In the genomic region with DNA sequence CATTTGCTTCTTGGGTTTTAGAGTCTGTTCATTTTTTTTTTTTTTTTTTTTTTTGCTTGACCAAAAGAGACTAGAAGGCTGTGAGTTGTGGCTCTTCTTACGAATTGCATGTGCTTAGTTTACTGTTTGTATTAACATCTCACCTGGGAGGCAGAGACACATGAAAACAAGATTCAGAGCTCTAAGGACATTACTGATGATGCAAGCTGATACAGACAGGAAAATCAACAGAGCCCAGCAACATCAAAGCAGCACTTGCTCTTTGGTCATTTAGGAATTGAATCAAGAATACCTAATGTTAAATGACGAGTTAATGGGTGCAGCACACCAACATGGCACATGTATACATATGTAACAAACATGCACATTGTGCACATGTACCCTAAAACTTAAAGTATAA, we compare ENCODE assay signal across 33 cellular contexts. TPM values are rescaled to one million over a fixed set of nuclear protein-coding genes. Genes with fewer than 3 reads are reported as not detected.
"Had no signal": no experiment of that assay in that cellular context is flagged by ENCODE, and none has a peak within 500 bp of the region (broad histone marks: within the 10 kb centered on the region; RNA-seq: fewer than 3 reads in every experiment).

No MANE protein-coding gene starts in this region.

- H3K9me3 Mint-ChIP-seq: stimulated activated naive CD8-positive, alpha-beta T cell treated with anti-CD3 and anti-CD28 coated beads, Interleukin-15, Interleukin-2, amounts not matched to agents 100 ng/mL and 50 ng/mL, for 24 hours had no signal

- H3K27ac ChIP-seq: left ventricle myocardium inferior, pancreas, prostate gland, sigmoid colon, spleen, suprapubic skin, thoracic aorta, tibial artery, upper lobe of right lung had no signal

- H3K36me3 ChIP-seq: left ventricle myocardium inferior, pancreas, prostate gland, sigmoid colon, spleen, suprapubic skin, thoracic aorta, tibial artery, upper lobe of right lung had no signal

- H3K27me3 Mint-ChIP-seq: naive thymus-derived CD4-positive, alpha-beta T cell; natural killer cell treated with Interleukin-12 subunit alpha and Interleukin-12 subunit beta and Interleukin-15 and Interleukin-18, amount 100 ng/mL, for 72 hours; stimulated activated naive CD8-positive, alpha-beta T cell treated with anti-CD3 and anti-CD28 coated beads, Interleukin-15, Interleukin-2, amounts not matched to agents 100 ng/mL and 50 ng/mL, for 24 hours had no signal

- H3K4me1 ChIP-seq: left ventricle myocardium inferior, pancreas, prostate gland, sigmoid colon, spleen, suprapubic skin, upper lobe of right lung had no signal

- H3K4me1 Mint-ChIP-seq: immature natural killer cell; naive thymus-derived CD4-positive, alpha-beta T cell; stimulated activated effector memory CD8-positive, alpha-beta T cell treated with anti-CD3 and anti-CD28 coated beads, Interleukin-12 subunit alpha, Interleukin-12 subunit beta, amount 100 ng/mL, for 72 hours had no signal

- DNase-seq: hypothalamus; immature natural killer cell; kidney; left colon; left ventricle myocardium inferior; midbrain; mucosa of descending colon; naive thymus-derived CD4-positive, alpha-beta T cell; nucleus accumbens; pancreas; posterior cingulate gyrus; retina; right cardiac atrium; sigmoid colon; small intestine; spleen; stimulated activated CD4-positive, alpha-beta T cell treated with anti-CD3 and anti-CD28 coated beads, Interleukin-4, amount 100 ng/mL, for 24 hours; stimulated activated naive CD4-positive, alpha-beta T cell; tibial artery; trophoblast cell; upper lobe of right lung had no signal

- H3K4me3 ChIP-seq: left ventricle myocardium inferior, lung, mucosa of descending colon, pancreas, prostate gland, sigmoid colon, spleen, suprapubic skin, thoracic aorta, tibial artery, upper lobe of right lung had no signal

- H3K27me3 ChIP-seq: pancreas, sigmoid colon, spleen, suprapubic skin, tibial artery, upper lobe of right lung had no signal

- H3K27ac Mint-ChIP-seq: immature natural killer cell; naive thymus-derived CD4-positive, alpha-beta T cell; natural killer cell treated with Interleukin-12 subunit alpha and Interleukin-12 subunit beta and Interleukin-15 and Interleukin-18, amount 100 ng/mL, for 72 hours; stimulated activated effector memory CD8-positive, alpha-beta T cell treated with anti-CD3 and anti-CD28 coated beads, Interleukin-12 subunit alpha, Interleukin-12 subunit beta, amount 100 ng/mL, for 72 hours; stimulated activated naive CD8-positive, alpha-beta T cell treated with anti-CD3 and anti-CD28 coated beads, Interleukin-15, Interleukin-2, amounts not matched to agents 100 ng/mL and 50 ng/mL, for 24 hours had no signal

- H3K36me3 Mint-ChIP-seq: immature natural killer cell; naive thymus-derived CD4-positive, alpha-beta T cell; stimulated activated effector memory CD8-positive, alpha-beta T cell treated with anti-CD3 and anti-CD28 coated beads, Interleukin-12 subunit alpha, Interleukin-12 subunit beta, amount 100 ng/mL, for 72 hours had no signal

- ATAC-seq: left colon; mucosa of descending colon; naive thymus-derived CD4-positive, alpha-beta T cell; natural killer cell treated with Interleukin-12 subunit alpha and Interleukin-12 subunit beta and Interleukin-15 and Interleukin-18, amount 100 ng/mL, for 72 hours; pancreas; right cardiac atrium; stimulated activated effector memory CD8-positive, alpha-beta T cell treated with anti-CD3 and anti-CD28 coated beads, Interleukin-12 subunit alpha, Interleukin-12 subunit beta, amount 100 ng/mL, for 72 hours; upper lobe of right lung had no signal

- H3K4me3 Mint-ChIP-seq: immature natural killer cell; naive thymus-derived CD4-positive, alpha-beta T cell; natural killer cell treated with Interleukin-12 subunit alpha and Interleukin-12 subunit beta and Interleukin-15 and Interleukin-18, amount 100 ng/mL, for 72 hours; stimulated activated effector memory CD8-positive, alpha-beta T cell treated with anti-CD3 and anti-CD28 coated beads, Interleukin-12 subunit alpha, Interleukin-12 subunit beta, amount 100 ng/mL, for 72 hours; stimulated activated naive CD8-positive, alpha-beta T cell treated with anti-CD3 and anti-CD28 coated beads, Interleukin-15, Interleukin-2, amounts not matched to agents 100 ng/mL and 50 ng/mL, for 24 hours had no signal

RNA-seq across cellular contexts. Expression of a gene that starts 55.7 kb away (rescaled TPM):
- total RNA-seq: left ventricle myocardium inferior; lower leg skin; mesenteric fat pad; naive thymus-derived CD4-positive, alpha-beta T cell; natural killer cell treated with Interleukin-12 subunit alpha and Interleukin-12 subunit beta and Interleukin-15 and Interleukin-18, amount 100 ng/mL, for 72 hours; osteoblast; right cardiac atrium; spleen; subcutaneous adipose tissue; suprapubic skin; thoracic aorta; upper lobe of right lung had no signal
- polyA plus RNA-seq: immature natural killer cell; naive thymus-derived CD4-positive, alpha-beta T cell; neural cell; right cardiac atrium; spleen had no signal
